Comparison of ENCODE assay signal across 17 cellular contexts in the genomic region with DNA sequence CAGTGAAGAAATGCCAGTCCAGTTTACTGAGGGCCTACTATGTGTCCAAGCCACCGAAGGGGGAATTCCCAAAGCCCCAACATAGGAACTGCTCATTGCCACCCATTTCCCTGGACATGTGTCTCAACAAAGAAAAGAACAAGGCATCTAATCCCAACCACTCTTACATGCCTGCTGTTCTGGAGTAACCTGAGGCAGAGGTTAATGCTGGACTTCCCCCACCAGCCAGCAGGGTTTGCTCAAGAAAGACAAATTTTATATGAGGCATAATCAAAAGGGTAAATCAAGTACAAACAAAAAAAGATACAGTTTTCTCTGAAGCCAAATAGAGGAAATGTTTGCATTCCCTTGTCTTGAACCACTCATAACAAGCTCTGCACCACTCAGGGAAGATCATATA. TPM values are rescaled to one million over a fixed set of nuclear protein-coding genes. Genes with fewer than 3 reads are reported as not detected.
A peak's percentile ranks its signal among the peaks of the same experiment; 100 is the strongest.
DNase-seq lines count a peak whose midpoint lies in the region; ATAC-seq and TF ChIP-seq lines count a peak whose summit lies in the region.
"Had no signal": no experiment of that assay in that cellular context is flagged by ENCODE, and none has a peak within 500 bp of the region (broad histone marks: within the 10 kb centered on the region; RNA-seq: fewer than 3 reads in every experiment).

No MANE protein-coding gene starts in this region.

- H3K27ac Mint-ChIP-seq in GM23338: no peak overlapping the region
- H3K27ac Mint-ChIP-seq in CD8-positive, alpha-beta memory T cell: peak overlapping the region in 1 of 8 donors; percentile 13
- no peak overlapping the region for H3K27ac Mint-ChIP-seq in CD8-positive, alpha-beta T cell
- H3K27ac Mint-ChIP-seq: activated CD4-positive, alpha-beta memory T cell treated with anti-CD3 and anti-CD28 coated beads, Interleukin-2, amount 10 ng/mL, durations not matched to agents 7 days and 5 days; T-helper 1 cell treated with Interleukin-12 subunit alpha and Interleukin-12 subunit beta and Interleukin-4 antibody, amounts not matched to agents 30 μg/mL and 1 μg/mL, for 36 hours had no signal

- 0 out of 2 replicates have a peak overlapping the region, but pooled peaks have one; percentile 49 for H3K4me2 ChIP-seq in GM23338
- H3K4me2 ChIP-seq in SK-N-SH: no peak overlapping the region

- POLR2A ChIA-PET in SK-N-SH (lab: Yijun Ruan, JAX): no interaction called here
- POLR2A ChIA-PET in CD8-positive, alpha-beta memory T cell (lab: Charles Lee): no interaction called here
- POLR2A ChIA-PET in CD8-positive, alpha-beta T cell (lab: Charles Lee): no interaction called here

- H3K27me3 ChIP-seq in GM23338 (ENCODE audit: insufficient read depth): peaks cover 32% of the 10 kb centered on the region
- H3K27me3 ChIP-seq in ascending aorta: peaks cover 4% of the 10 kb centered on the region
- H3K27me3 ChIP-seq in gastroesophageal sphincter: peaks cover 19% of the 10 kb centered on the region
- no peaks in the 10 kb centered on the region for H3K27me3 ChIP-seq in prostate gland (replicated peaks; ENCODE audit: insufficient read depth)
- peaks cover 48% of the 10 kb centered on the region for H3K27me3 ChIP-seq in SK-N-SH (ENCODE audit: insufficient read depth)
- peaks cover 5% of the 10 kb centered on the region for H3K27me3 ChIP-seq in CD8-positive, alpha-beta memory T cell (ENCODE audit: insufficient read depth, low read length, poor library complexity, severe bottlenecking)
- peaks cover 17% of the 10 kb centered on the region for H3K27me3 ChIP-seq in CD8-positive, alpha-beta T cell (ENCODE audit: insufficient read depth, low read length)

- H3K9me3 ChIP-seq in ascending aorta (no peaks in the 10 kb centered on the region), gastroesophageal sphincter (no peaks in the 10 kb centered on the region), prostate gland (no peaks in the 10 kb centered on the region), SK-N-SH (no peaks in the 10 kb centered on the region)
- no peaks in the 10 kb centered on the region for H3K9me3 ChIP-seq in CD8-positive, alpha-beta memory T cell (ENCODE audit: low read length)
- H3K9me3 ChIP-seq in CD8-positive, alpha-beta T cell (ENCODE audit: low read length): no peaks in the 10 kb centered on the region

- TF ChIP-seq POLR2A in gastroesophageal sphincter (IDR thresholded peaks at IDR 0.05): no peak
- TF ChIP-seq POLR2A in prostate gland (IDR thresholded peaks at IDR 0.05): no peak

- no peak for TF ChIP-seq RAD21 in SK-N-SH (IDR thresholded peaks at IDR 0.05; ENCODE audit: low read length)

- ATAC-seq in GM23338: no peak
- no peak for ATAC-seq in gastroesophageal sphincter
- no peak for ATAC-seq in CD8-positive, alpha-beta T cell
- no peak for ATAC-seq in HG03520 (IDR thresholded peaks at IDR 0.05; ENCODE audit: unreplicated experiment)

- H3K9ac ChIP-seq in SK-N-SH: no peak overlapping the region

- H3F3A ChIP-seq in GM23338 (replicated peaks; ENCODE audit: low read depth) (no peaks in the 10 kb centered on the region), SK-N-SH (replicated peaks; ENCODE audit: insufficient read depth) (no peaks in the 10 kb centered on the region)

- WGBS in gastroesophageal sphincter (ENCODE audit: low coverage in 1 of 2), 2 donors: 60% methylated on average over 1 of the region's 1 CpG; no CpG with 5 or more reads in 1 of the 2 donors
- 50% methylated on average over 1 of the region's 1 CpG for whole genome bisulfite sequencing in prostate gland
- 8% methylated on average over 1 of the region's 1 CpG for WGBS in SK-N-SH (ENCODE audit: low lambda C conversion rate)

- H3K79me2 ChIP-seq in GM23338 (replicated peaks; ENCODE audit: insufficient read depth): no peaks in the 10 kb centered on the region
- H3K79me2 ChIP-seq in SK-N-SH (ENCODE audit: insufficient read depth): no peaks in the 10 kb centered on the region

- H3K4me1 ChIP-seq in GM23338 (ENCODE audit: insufficient read depth): peaks cover 7% of the 10 kb centered on the region; the same call in 1 of the 2 replicates
- peaks cover 0 to 20% of the 10 kb centered on the region in 2 donors for H3K4me1 ChIP-seq in ascending aorta
- H3K4me1 ChIP-seq in gastroesophageal sphincter: peaks cover 0 to 74% (median 8%) of the 10 kb centered on the region in 3 donors
- H3K4me1 ChIP-seq in prostate gland (replicated peaks): no peaks in the 10 kb centered on the region
- H3K4me1 ChIP-seq in SK-N-SH (ENCODE audit: control insufficient read depth in 1 of 2, insufficient read depth in 2 of 2, low read depth in 1 of 2, low read length in 1 of 2): peaks cover 0 to 2% of the 10 kb centered on the region in 2 experiments; a peak in 1 of 4 replicates
- no peaks in the 10 kb centered on the region for H3K4me1 ChIP-seq in CD8-positive, alpha-beta memory T cell (ENCODE audit: insufficient read depth, low read length)
- no peaks in the 10 kb centered on the region for H3K4me1 ChIP-seq in CD8-positive, alpha-beta T cell (ENCODE audit: insufficient read depth, low read length)

- H3K27me3 Mint-ChIP-seq in GM23338 (ENCODE audit: insufficient read depth, low read depth, poor library complexity): peaks cover 20% of the 10 kb centered on the region
- peaks cover 21 to 59% of the 10 kb centered on the region in 2 donors for H3K27me3 Mint-ChIP-seq in CD8-positive, alpha-beta memory T cell
- H3K27me3 Mint-ChIP-seq in CD8-positive, alpha-beta T cell (ENCODE audit: low read depth): peaks cover 57% of the 10 kb centered on the region

- TF ChIP-seq EP300 in gastroesophageal sphincter (IDR thresholded peaks at IDR 0.05): no peak
- no peak for TF ChIP-seq EP300 in SK-N-SH (IDR thresholded peaks at IDR 0.05; ENCODE audit: borderline replicate concordance in 1 of 2, low read depth in 1 of 2, low read length in 1 of 2)

- peaks cover 27% of the 10 kb centered on the region for H3K4me1 Mint-ChIP-seq in GM23338
- peaks cover 2 to 4% (median 4%) of the 10 kb centered on the region in 3 donors for H3K4me1 Mint-ChIP-seq in CD8-positive, alpha-beta memory T cell
- H3K4me1 Mint-ChIP-seq in CD8-positive, alpha-beta T cell (ENCODE audit: low read depth): peaks cover 2% of the 10 kb centered on the region

- CTCF ChIA-PET in SK-N-SH (lab: Yijun Ruan, JAX): interaction anchor here (1.1 to 4.5 kb wide), 4 partner anchors 19 to 115 kb away, joined by 3 to 13 read pairs (median 5); no protein-coding TSS in a partner anchor
- CTCF ChIA-PET in CD8-positive, alpha-beta memory T cell (lab: Charles Lee): interaction anchor here (0.9 kb wide), 1 partner anchor 115 kb away, joined by 3 read pairs; no protein-coding TSS in a partner anchor
- CTCF ChIA-PET in CD8-positive, alpha-beta T cell (lab: Charles Lee): no interaction called here

- peaks cover 3% of the 10 kb centered on the region; the same call in 1 of the 3 replicates for H3K36me3 Mint-ChIP-seq in GM23338 (ENCODE audit: low read depth)
- H3K36me3 Mint-ChIP-seq in CD8-positive, alpha-beta memory T cell: no peaks in the 10 kb centered on the region
- H3K36me3 Mint-ChIP-seq in CD8-positive, alpha-beta T cell: no peaks in the 10 kb centered on the region

- no peaks in the 10 kb centered on the region for H3K36me3 ChIP-seq in GM23338 (ENCODE audit: insufficient read depth)
- no peaks in the 10 kb centered on the region for H3K36me3 ChIP-seq in ascending aorta
- no peaks in the 10 kb centered on the region for H3K36me3 ChIP-seq in gastroesophageal sphincter
- no peaks in the 10 kb centered on the region for H3K36me3 ChIP-seq in prostate gland
- H3K36me3 ChIP-seq in SK-N-SH (replicated peaks in 1 of 2; ENCODE audit: control insufficient read depth in 1 of 2, insufficient read depth in 2 of 2, low read length in 1 of 2): no peaks in the 10 kb centered on the region
- no peaks in the 10 kb centered on the region for H3K36me3 ChIP-seq in CD8-positive, alpha-beta memory T cell (ENCODE audit: insufficient read depth, low read length)
- no peaks in the 10 kb centered on the region for H3K36me3 ChIP-seq in CD8-positive, alpha-beta T cell (ENCODE audit: insufficient read depth, low read length)

- TF ChIP-seq CTCF in GM23338 (conservative IDR thresholded peaks at IDR 0.05; ENCODE audit: low read depth in 2 of 2) (peak in 1 of 2 experiments; percentile 24; a peak in 2 of 4 replicates), ascending aorta (IDR thresholded peaks at IDR 0.05) (peak in 1 of 3 experiments; percentile 36), gastroesophageal sphincter (IDR thresholded peaks at IDR 0.05) (peak; percentile 19 to 52 (median 32)), prostate gland (IDR thresholded peaks at IDR 0.05) (peak in 1 of 4 experiments; percentile 8), SK-N-SH (IDR thresholded peaks at IDR 0.05) (no peak)
- no peak for TF ChIP-seq CTCF in CD8-positive, alpha-beta T cell (IDR thresholded peaks at IDR 0.05)

- H2AFZ ChIP-seq in GM23338 (no peak overlapping the region), SK-N-SH (ENCODE audit: low read depth) (no peak overlapping the region)

- intact Hi-C loops in ascending aorta (cut with DNase I) (loop anchor here (1.0 to 5.0 kb wide), 3 partner anchors 32 to 115 kb away; no protein-coding TSS in a partner anchor), prostate gland (cut with DNase I) (loop anchor here (5.0 kb wide), 3 partner anchors 32 to 112 kb away; no protein-coding TSS in a partner anchor)
- intact Hi-C loops in CD8-positive, alpha-beta T cell (cut with DNase I, micrococcal nuclease): loop anchor here in 1 of 2 experiments (5.0 kb wide), 1 partner anchor 1897 kb away; a partner anchor contains a TSS

- peaks cover 10% of the 10 kb centered on the region; the same call in 1 of the 2 replicates for H4K20me1 ChIP-seq in GM23338 (replicated peaks; ENCODE audit: insufficient read depth)
- no peaks in the 10 kb centered on the region for H4K20me1 ChIP-seq in SK-N-SH (ENCODE audit: insufficient read depth)

- DNase-seq in GM23338 (ENCODE audit: low spot score) (no peak), ascending aorta (ENCODE audit: low spot score in 2 of 2) (no peak), prostate gland (ENCODE audit: low spot score) (no peak), SK-N-SH (no peak)
- no peak for DNase-seq in CD8-positive, alpha-beta memory T cell
- DNase-seq in CD8-positive, alpha-beta T cell: no peak
- DNase-seq: activated CD4-positive, alpha-beta memory T cell treated with anti-CD3 and anti-CD28 coated beads, Interleukin-2, amount 10 ng/mL, durations not matched to agents 7 days and 5 days; effector CD8-positive, alpha-beta T cell; EL; GOT3; kidney glomerular epithelial cell; NCI-H345; stimulated activated CD4-positive, alpha-beta T cell treated with anti-CD3 and anti-CD28 coated beads, Interleukin-2, amount 100 ng/mL, for 24 hours had no signal

- H3K4me3 Mint-ChIP-seq in GM23338: no peak overlapping the region
- H3K4me3 Mint-ChIP-seq in CD8-positive, alpha-beta memory T cell: peak overlapping the region in 1 of 7 donors; percentile 83
- H3K4me3 Mint-ChIP-seq in CD8-positive, alpha-beta T cell: no peak overlapping the region
- H3K4me3 Mint-ChIP-seq: activated CD4-positive, alpha-beta memory T cell treated with anti-CD3 and anti-CD28 coated beads, Interleukin-2, amount 10 ng/mL, durations not matched to agents 7 days and 5 days; T-helper 1 cell treated with Interleukin-12 subunit alpha and Interleukin-12 subunit beta and Interleukin-4 antibody, amounts not matched to agents 30 μg/mL and 1 μg/mL, for 36 hours had no signal

- H3K27ac ChIP-seq in GM23338 (ENCODE audit: low read depth) (no peak overlapping the region), ascending aorta (peak overlapping the region; percentile 79 to 96), gastroesophageal sphincter (peak overlapping the region; percentile 93 to 98 (median 96)), prostate gland (peak overlapping the region; percentile 72 to 75), SK-N-SH (ENCODE audit: low read depth in 2 of 2, low read length in 1 of 2) (no peak overlapping the region)
- H3K27ac ChIP-seq in CD8-positive, alpha-beta memory T cell (ENCODE audit: low read depth, low read length): no peak overlapping the region
- no peak overlapping the region for H3K27ac ChIP-seq in CD8-positive, alpha-beta T cell (ENCODE audit: low read depth, low read length)

- H3K9me2 ChIP-seq in GM23338 (ENCODE audit: insufficient read depth) (0 out of 2 replicates have a peak, but pooled peaks cover 4% of the 10 kb centered on the region), SK-N-SH (no peaks in the 10 kb centered on the region)

- H3K4me3 ChIP-seq in GM23338: no peak overlapping the region
- H3K4me3 ChIP-seq in ascending aorta: peak overlapping the region in 1 of 2 donors; percentile 97
- H3K4me3 ChIP-seq in gastroesophageal sphincter: peak overlapping the region; percentile 81 to 91
- no peak overlapping the region for H3K4me3 ChIP-seq in prostate gland
- H3K4me3 ChIP-seq in SK-N-SH (ENCODE audit: low read depth in 2 of 2, low read length in 1 of 2): no peak overlapping the region
- H3K4me3 ChIP-seq in CD8-positive, alpha-beta memory T cell (ENCODE audit: low read length): no peak overlapping the region
- no peak overlapping the region for H3K4me3 ChIP-seq in CD8-positive, alpha-beta T cell (ENCODE audit: low read depth, low read length)

- no peaks in the 10 kb centered on the region; the same call in 2 of the 3 replicates for H3K9me3 Mint-ChIP-seq in GM23338
- H3K9me3 Mint-ChIP-seq in CD8-positive, alpha-beta memory T cell: no peaks in the 10 kb centered on the region
- no peaks in the 10 kb centered on the region for H3K9me3 Mint-ChIP-seq in CD8-positive, alpha-beta T cell
- H3K9me3 Mint-ChIP-seq: activated CD4-positive, alpha-beta memory T cell treated with anti-CD3 and anti-CD28 coated beads, Interleukin-2, amount 10 ng/mL, durations not matched to agents 7 days and 5 days; T-helper 1 cell treated with Interleukin-12 subunit alpha and Interleukin-12 subunit beta and Interleukin-4 antibody, amounts not matched to agents 30 μg/mL and 1 μg/mL, for 36 hours had no signal

RNA-seq across cellular contexts. Expression of a gene that starts 4.1 kb away (rescaled TPM):
- total RNA-seq in GM23338 (2014; rRNA removed; shearing (Covaris generic)): 10.2 and 10.3 TPM in 2 replicates
- polyA plus RNA-seq in GM23338 (2016; fragmentation: Nextera tagmentation; extraction: Ambion mirVana) (2.4 and 3.5 TPM in 2 replicates), SK-N-SH (2012; rRNA removed) (0.21 and 0.23 TPM in 2 replicates)
- total RNA-seq in ascending aorta (32.2 TPM), gastroesophageal sphincter (100 to 1,000 TPM; 119 to 251 (median 185) TPM), prostate gland (10 to 100 TPM; 12.9 to 69.6 TPM)
- polyA plus RNA-seq in SK-N-SH (2012; cell fraction: cytosol; rRNA removed): 0.13 and 0.48 TPM in 2 replicates
- polyA plus RNA-seq in SK-N-SH (2012; cell fraction: nucleus; rRNA removed): 0.13 and 0.38 TPM in 2 replicates
- total RNA-seq in CD8-positive, alpha-beta memory T cell: under 1 TPM in 1 of 2 experiments, not detected in 1; 0.16 TPM
- polyA plus RNA-seq in CD8-positive, alpha-beta memory T cell: 0.02 TPM
- not detected for total RNA-seq in CD8-positive, alpha-beta T cell
- total RNA-seq: activated CD4-positive, alpha-beta memory T cell treated with anti-CD3 and anti-CD28 coated beads, Interleukin-2, amount 10 ng/mL, durations not matched to agents 7 days and 5 days; M059J had no signal

Comparison
In these comparisons a context has a peak if more than half of its experiments do, and no peak if none do; other contexts are left out.
1. H3K27ac ChIP-seq: peak in ascending aorta (2 of 2), gastroesophageal sphincter (4 of 4) and prostate gland (2 of 2); none in GM23338 (single experiment), SK-N-SH (0 of 2), CD8-positive, alpha-beta memory T cell (single experiment) and CD8-positive, alpha-beta T cell (single experiment).
2. H3K4me3 ChIP-seq: peak in gastroesophageal sphincter (2 of 2); none in GM23338 (single experiment), prostate gland (0 of 2), SK-N-SH (0 of 2), CD8-positive, alpha-beta memory T cell (single experiment) and CD8-positive, alpha-beta T cell (single experiment).
3. CTCF ChIP-seq: peak in gastroesophageal sphincter (4 of 4); none in SK-N-SH (single experiment) and CD8-positive, alpha-beta T cell (single experiment).